12 cellular contexts compared by ENCODE assay signal in the genomic region with DNA sequence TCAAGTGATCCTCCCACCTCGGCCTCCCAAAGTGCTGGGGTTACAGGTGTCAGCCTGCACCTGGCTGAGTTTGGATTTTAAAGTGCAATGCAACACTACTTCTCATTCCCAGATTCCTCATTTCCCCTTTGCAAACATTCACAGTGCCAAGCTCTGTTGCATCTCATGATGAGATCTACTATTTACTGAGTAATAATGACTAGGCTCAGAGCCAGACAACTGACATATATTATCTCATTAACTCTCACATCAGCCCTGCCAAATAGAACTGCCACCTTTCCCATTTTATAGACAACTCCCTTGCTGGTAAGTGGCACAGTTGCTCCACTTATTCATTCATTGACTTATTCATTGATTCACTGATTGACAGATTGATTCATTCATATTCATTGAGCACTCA. TPM values are rescaled to one million over a fixed set of nuclear protein-coding genes. Genes with fewer than 3 reads are reported as not detected.
DNase-seq lines count a peak whose midpoint lies in the region; ATAC-seq and TF ChIP-seq lines count a peak whose summit lies in the region.
"Had no signal": no experiment of that assay in that cellular context is flagged by ENCODE, and none has a peak within 500 bp of the region (broad histone marks: within the 10 kb centered on the region; RNA-seq: fewer than 3 reads in every experiment).

No MANE protein-coding gene starts in this region.

- H3K27ac Mint-ChIP-seq in progenitor cell of endocrine pancreas, result no peak overlapping the region
- H3K27ac Mint-ChIP-seq: CD8-positive, alpha-beta T cell had no signal

- no peaks in the 10 kb centered on the region for H3K36me3 Mint-ChIP-seq in progenitor cell of endocrine pancreas (ENCODE audit: insufficient read depth)
- H3K36me3 Mint-ChIP-seq: CD8-positive, alpha-beta T cell had no signal

- ATAC-seq in foreskin keratinocyte (peak; percentile 28), HG02763 (IDR thresholded peaks at IDR 0.05; ENCODE audit: unreplicated experiment) (no peak)
- ATAC-seq: CD8-positive, alpha-beta T cell had no signal

- peak overlapping the region; percentile 89 for H3K27ac ChIP-seq in foreskin keratinocyte
- H3K27ac ChIP-seq: dorsolateral prefrontal cortex, upper lobe of right lung had no signal

- H3K4me1 Mint-ChIP-seq in progenitor cell of endocrine pancreas (ENCODE audit: low read depth), result peaks cover 32% of the 10 kb centered on the region

- no peaks in the 10 kb centered on the region for H3K27me3 ChIP-seq in foreskin keratinocyte
- H3K27me3 ChIP-seq: upper lobe of right lung had no signal

- H3K9me3 Mint-ChIP-seq in progenitor cell of endocrine pancreas (ENCODE audit: low read depth), result no peaks in the 10 kb centered on the region
- H3K9me3 Mint-ChIP-seq: CD8-positive, alpha-beta T cell had no signal

- TF ChIP-seq CTCF in foreskin keratinocyte (conservative IDR thresholded peaks at IDR 0.05) (no peak), GM13976 (IDR thresholded peaks at IDR 0.05; ENCODE audit: borderline replicate concordance, control extremely low read depth, extremely low read depth, insufficient read depth, missing control alignments) (no peak), progenitor cell of endocrine pancreas (IDR thresholded peaks at IDR 0.05; ENCODE audit: unreplicated experiment) (no peak)

- no peaks in the 10 kb centered on the region for H3K27me3 Mint-ChIP-seq in progenitor cell of endocrine pancreas

- H3K4me3 Mint-ChIP-seq in progenitor cell of endocrine pancreas (ENCODE audit: low read depth), result no peak overlapping the region
- H3K4me3 Mint-ChIP-seq: CD8-positive, alpha-beta T cell had no signal

- H3K4me1 ChIP-seq in foreskin keratinocyte, result peaks cover 47% of the 10 kb centered on the region

- in situ Hi-C loops in Caki2 (cut with HindIII; ENCODE audit: low pct_unique_long_range_greater_than_20kb, low sequenced_read_pairs) (no loop called here), GM13976 (cut with MboI; ENCODE audit: low sequenced_read_pairs, unreplicated experiment) (no loop called here)

- DNase-seq in Caki2 (ENCODE audit: low read depth) (peak; percentile 78), NCI-H1105 (lab: John Stamatoyannopoulos, UW) (peak; percentile 76), RKO (ENCODE audit: low spot score) (peak; percentile 12), foreskin keratinocyte (peak; percentile 65 to 75), GM13976 (ENCODE audit: low spot score) (no peak), progenitor cell of endocrine pancreas (ENCODE audit: low spot score, unreplicated experiment) (no peak), SIG-M5 treated with dmso at 0.1 percent for 504 hours (lab: John Stamatoyannopoulos, UW; ENCODE audit: unreplicated experiment) (no peak)
- DNase-seq: CD8-positive, alpha-beta T cell; dorsolateral prefrontal cortex; NCI-H524; upper lobe of right lung had no signal

RNA-seq across cellular contexts. Expression of gene PDE6A, which starts 7.0 kb away (rescaled TPM):
- total RNA-seq in Caki2 (2014; rRNA removed; shearing (Covaris generic); ENCODE audit: low replicate concordance), result 0.07 and 0.14 TPM in 2 replicates
- total RNA-seq in foreskin keratinocyte, result not detected in 2 replicates
- polyA plus RNA-seq in foreskin keratinocyte, result 0.01 and 0.02 TPM in 2 replicates
- 0.07 TPM in 1 of 2 replicates, not detected in the other for total RNA-seq in progenitor cell of endocrine pancreas
- total RNA-seq: CD8-positive, alpha-beta T cell had no signal

RNA-seq across cellular contexts. Expression of gene SLC26A2, which starts 22.9 kb away (rescaled TPM):
- total RNA-seq in Caki2 (2014; rRNA removed; shearing (Covaris generic); ENCODE audit: low replicate concordance), result 16.3 and 17.3 TPM in 2 replicates
- total RNA-seq in foreskin keratinocyte (11.0 and 13.4 TPM in 2 replicates), progenitor cell of endocrine pancreas (11.7 and 12.6 TPM in 2 replicates)
- polyA plus RNA-seq in foreskin keratinocyte, result 2.1 and 2.3 TPM in 2 replicates

Comparison
In these comparisons a context has a peak if more than half of its experiments do, and no peak if none do; other contexts are left out.
1. DNase-seq: peak in Caki2 (single experiment), NCI-H1105 (single experiment), RKO (single experiment) and foreskin keratinocyte (2 of 2); none in GM13976 (single experiment), progenitor cell of endocrine pancreas (single experiment) and SIG-M5 treated with dmso at 0.1 percent for 504 hours (single experiment).